In the genomic region with DNA sequence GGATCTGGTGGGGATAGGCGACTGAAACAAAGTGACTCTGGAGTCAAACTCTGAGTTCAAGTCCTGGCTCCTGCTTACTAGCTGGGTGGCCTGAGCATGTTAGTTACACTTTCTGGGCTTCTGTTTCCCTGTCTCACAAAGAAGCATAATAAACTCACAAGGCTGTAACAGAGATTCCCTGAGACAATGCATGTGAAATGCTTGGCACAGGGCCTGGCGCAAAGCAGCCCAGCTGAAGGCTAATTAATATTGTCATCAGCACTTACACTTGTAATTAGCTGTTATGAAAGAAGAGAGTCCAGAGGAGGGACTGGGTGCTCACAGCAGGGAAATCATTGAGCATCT, we compare ENCODE assay signal across 17 cellular contexts.
DNase-seq lines count a peak whose midpoint lies in the region; ATAC-seq, FAIRE-seq and TF ChIP-seq lines count a peak whose summit lies in the region.
"Had no signal": no experiment of that assay in that cellular context is flagged by ENCODE, and none has a peak within 500 bp of the region (broad histone marks: within the 10 kb centered on the region; RNA-seq: fewer than 3 reads in every experiment).

No MANE protein-coding gene starts in this region.

- CTCF ChIA-PET in activated CD4-positive, alpha-beta memory T cell treated with anti-CD3 and anti-CD28 coated beads for 36 hours (lab: Charles Lee), result no interaction called here

- no peak overlapping the region; the same call in 1 of the 2 replicates for H3K9ac ChIP-seq in GM23248
- H3K9ac ChIP-seq in keratinocyte (ENCODE audit: control insufficient read depth, extremely low read depth, insufficient read depth, low read length), result no peak overlapping the region

- H3K4me3 Mint-ChIP-seq in activated CD4-positive, alpha-beta memory T cell treated with anti-CD3 and anti-CD28 coated beads for 36 hours, result no peak overlapping the region
- H3K4me3 Mint-ChIP-seq: activated naive CD4-positive, alpha-beta T cell treated with anti-CD3 and anti-CD28 coated beads, Interleukin-2, amount 10 ng/mL, durations not matched to agents 7 days and 5 days; T-helper 17 cell had no signal

- H3K9me3 Mint-ChIP-seq in activated CD4-positive, alpha-beta memory T cell treated with anti-CD3 and anti-CD28 coated beads for 36 hours, result no peaks in the 10 kb centered on the region
- H3K9me3 Mint-ChIP-seq: activated naive CD4-positive, alpha-beta T cell treated with anti-CD3 and anti-CD28 coated beads, Interleukin-2, amount 10 ng/mL, durations not matched to agents 7 days and 5 days had no signal

- H4K20me1 ChIP-seq in GM23248 (ENCODE audit: insufficient read depth) (no peaks in the 10 kb centered on the region), keratinocyte (ENCODE audit: control insufficient read depth, extremely low read depth, insufficient read depth, low read length) (no peaks in the 10 kb centered on the region)

- H3K27me3 ChIP-seq in GM23248 (replicated peaks; ENCODE audit: insufficient read depth) (no peaks in the 10 kb centered on the region), keratinocyte (ENCODE audit: control insufficient read depth, extremely low read depth, insufficient read depth, low read length) (no peaks in the 10 kb centered on the region), left ventricle myocardium inferior (ENCODE audit: low read depth) (peaks cover 17% of the 10 kb centered on the region)
- H3K27me3 ChIP-seq: cardiac muscle cell, pancreas had no signal

- H3K4me2 ChIP-seq in GM23248 (ENCODE audit: unreplicated experiment), result peak overlapping the region; percentile 80
- peak overlapping the region; percentile 7 for H3K4me2 ChIP-seq in keratinocyte (ENCODE audit: control insufficient read depth, extremely low read depth, insufficient read depth, low read depth, low read length)

- H3K4me1 Mint-ChIP-seq in activated CD4-positive, alpha-beta memory T cell treated with anti-CD3 and anti-CD28 coated beads for 36 hours (ENCODE audit: low read depth), result no peaks in the 10 kb centered on the region

- FAIRE-seq in keratinocyte (lab: Jason Lieb, UNC), result no peak
- FAIRE-seq: islet of Langerhans, pancreas had no signal

- TF ChIP-seq CTCF in VCaP (conservative IDR thresholded peaks at IDR 0.05) (no peak), keratinocyte (optimal IDR thresholded peaks at IDR 0.05 in 1 of 3, IDR thresholded peaks at IDR 0.05 in 1 of 3, conservative IDR thresholded peaks at IDR 0.05 in 1 of 3; ENCODE audit: extremely low read depth in 1 of 3, insufficient read depth in 2 of 3, low read length in 3 of 3) (no peak), left ventricle myocardium inferior (IDR thresholded peaks at IDR 0.05; ENCODE audit: borderline replicate concordance) (no peak)

- peaks cover 73% of the 10 kb centered on the region for H3K4me1 ChIP-seq in GM23248 (ENCODE audit: insufficient read depth)
- peaks cover 10% of the 10 kb centered on the region for H3K4me1 ChIP-seq in keratinocyte (ENCODE audit: control insufficient read depth, extremely low read depth, insufficient read depth, low read length)
- H3K4me1 ChIP-seq in left ventricle myocardium inferior, result peaks cover 45% of the 10 kb centered on the region
- H3K4me1 ChIP-seq: pancreas had no signal

- peak overlapping the region; percentile 45; the same call in 1 of the 2 replicates for H3K4me3 ChIP-seq in GM23248
- no peak overlapping the region for H3K4me3 ChIP-seq in keratinocyte (ENCODE audit: control insufficient read depth in 2 of 3, extremely low read depth in 1 of 3, insufficient read depth in 2 of 3, low read depth in 1 of 3, low read length in 3 of 3)
- no peak overlapping the region for H3K4me3 ChIP-seq in left ventricle myocardium inferior
- H3K4me3 ChIP-seq: cardiac muscle cell, mucosa of descending colon, pancreas had no signal

- peaks cover 67% of the 10 kb centered on the region for H3F3A ChIP-seq in GM23248 (ENCODE audit: insufficient read depth)

- DNase-seq in Ammon's horn (ENCODE audit: low spot score) (peak; percentile 35), GM23248 (no peak), keratinocyte (ENCODE audit: low read depth, low spot score) (no peak), left ventricle myocardium inferior (no peak)
- DNase-seq in activated CD4-positive, alpha-beta memory T cell treated with anti-CD3 and anti-CD28 coated beads for 36 hours, result no peak
- DNase-seq: activated CD8-positive, alpha-beta memory T cell treated with anti-CD3 and anti-CD28 coated beads, Interleukin-2, amount 50 U/mL, for 48 hours; activated naive CD4-positive, alpha-beta T cell treated with anti-CD3 and anti-CD28 coated beads, Interleukin-2, amount 10 ng/mL, durations not matched to agents 7 days and 5 days; mucosa of descending colon; pancreas; RPMI8226; T-helper 17 cell had no signal

- H3K36me3 ChIP-seq in GM23248 (ENCODE audit: low read depth) (no peaks in the 10 kb centered on the region), keratinocyte (ENCODE audit: control insufficient read depth in 2 of 2, extremely low read depth in 1 of 2, insufficient read depth in 2 of 2, low read length in 2 of 2) (no peaks in the 10 kb centered on the region), left ventricle myocardium inferior (no peaks in the 10 kb centered on the region)
- H3K36me3 ChIP-seq: cardiac muscle cell, pancreas had no signal

- intact Hi-C loops in activated CD4-positive, alpha-beta memory T cell treated with anti-CD3 and anti-CD28 coated beads for 36 hours (cut with micrococcal nuclease), result no loop called here
- intact Hi-C loops in left ventricle myocardium inferior (cut with micrococcal nuclease), result no loop called here

- POLR2A ChIA-PET in activated CD4-positive, alpha-beta memory T cell treated with anti-CD3 and anti-CD28 coated beads for 36 hours (lab: Charles Lee), result no interaction called here

- no peaks in the 10 kb centered on the region for H3K9me2 ChIP-seq in GM23248 (ENCODE audit: insufficient read depth)

- H3K9me3 ChIP-seq in GM23248 (ENCODE audit: low read depth) (no peaks in the 10 kb centered on the region), keratinocyte (ENCODE audit: control insufficient read depth, low read depth, low read length) (no peaks in the 10 kb centered on the region), left ventricle myocardium inferior (replicated peaks) (no peaks in the 10 kb centered on the region)
- H3K9me3 ChIP-seq: mucosa of descending colon, pancreas had no signal

- no peaks in the 10 kb centered on the region for H3K79me2 ChIP-seq in GM23248 (ENCODE audit: insufficient read depth)
- no peaks in the 10 kb centered on the region for H3K79me2 ChIP-seq in keratinocyte (ENCODE audit: control insufficient read depth, insufficient read depth, low read length)

- WGBS in GM23248 (ENCODE audit: low coverage in 1 of 2, low lambda C conversion rate in 2 of 2, missing lambda C conversion rate in 2 of 2), 2 experiments, result 29 to 32% methylated on average over 2 of the region's 2 CpGs

- in situ Hi-C loops in GM23248 (cut with MboI), result no loop called here

- H3K36me3 Mint-ChIP-seq in activated CD4-positive, alpha-beta memory T cell treated with anti-CD3 and anti-CD28 coated beads for 36 hours, result no peaks in the 10 kb centered on the region
- H3K36me3 Mint-ChIP-seq: activated naive CD4-positive, alpha-beta T cell treated with anti-CD3 and anti-CD28 coated beads, Interleukin-2, amount 10 ng/mL, durations not matched to agents 7 days and 5 days had no signal

- H3K27ac Mint-ChIP-seq in activated CD4-positive, alpha-beta memory T cell treated with anti-CD3 and anti-CD28 coated beads for 36 hours, result no peak overlapping the region
- H3K27ac Mint-ChIP-seq: activated naive CD4-positive, alpha-beta T cell treated with anti-CD3 and anti-CD28 coated beads, Interleukin-2, amount 10 ng/mL, durations not matched to agents 7 days and 5 days; T-helper 17 cell had no signal

- dilution Hi-C loops in keratinocyte (cut with MboI; ENCODE audit: extremely low pct_ligation_motif_present, low sequenced_read_pairs), result no loop called here

- H3K9me1 ChIP-seq in keratinocyte (ENCODE audit: control insufficient read depth, extremely low read depth, insufficient read depth, low read length), result no peaks in the 10 kb centered on the region

- H3K27ac ChIP-seq in GM23248 (peak overlapping the region; percentile 88), VCaP (peak overlapping the region; percentile 61), keratinocyte (ENCODE audit: control insufficient read depth, insufficient read depth, low read length) (no peak overlapping the region), left ventricle myocardium inferior (replicated peaks) (no peak overlapping the region)
- H3K27ac ChIP-seq: cardiac muscle cell, pancreas had no signal

- no peak overlapping the region for H2AFZ ChIP-seq in GM23248
- H2AFZ ChIP-seq in keratinocyte (ENCODE audit: control insufficient read depth, low read length), result no peak overlapping the region

- H3K27me3 Mint-ChIP-seq in activated CD4-positive, alpha-beta memory T cell treated with anti-CD3 and anti-CD28 coated beads for 36 hours, result peaks cover 8% of the 10 kb centered on the region

- ATAC-seq in HG02970 (IDR thresholded peaks at IDR 0.05; ENCODE audit: low FRiP score, unreplicated experiment) (no peak), GM21786 (IDR thresholded peaks at IDR 0.05; ENCODE audit: unreplicated experiment) (no peak)
- ATAC-seq: HCT116, mucosa of descending colon, T-helper 17 cell had no signal

Comparison
In these comparisons a context has a peak if more than half of its experiments do, and no peak if none do; other contexts are left out.
1. H3K27ac ChIP-seq: peak in GM23248 (single experiment) and VCaP (single experiment); none in keratinocyte (single experiment) and left ventricle myocardium inferior (single experiment).